ENCODE assay signal across 13 cellular contexts in the genomic region with DNA sequence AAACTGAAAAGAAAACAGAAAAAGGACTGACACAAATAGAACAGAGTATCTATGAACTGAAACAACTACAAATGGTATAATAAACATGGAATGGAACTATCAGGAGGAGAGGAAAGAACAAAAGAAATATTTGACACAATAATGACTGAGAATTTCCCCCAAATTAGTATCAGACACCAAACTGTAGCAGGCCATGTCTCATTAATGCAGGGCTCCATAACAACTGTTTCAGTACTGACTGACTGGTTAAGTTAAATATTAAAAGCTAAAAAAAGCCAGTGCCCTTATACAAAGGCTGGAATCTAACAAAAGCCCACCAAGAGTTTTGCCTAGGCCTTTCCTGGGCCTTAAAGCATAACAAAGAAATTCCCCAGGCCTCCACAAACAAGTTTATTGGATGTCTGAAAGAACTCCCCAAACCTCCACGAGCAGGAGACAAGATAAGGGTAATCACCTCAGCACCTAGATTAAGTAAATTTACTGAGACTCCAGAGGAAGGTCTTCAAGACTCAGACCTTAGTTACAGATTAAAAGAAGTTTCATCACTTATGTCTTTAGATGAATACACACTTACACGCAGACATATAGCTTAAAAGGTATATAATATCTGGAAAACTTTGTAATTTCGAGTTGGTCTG. TPM values are rescaled to one million over a fixed set of nuclear protein-coding genes. Genes with fewer than 3 reads are reported as not detected.
DNase-seq lines count a peak whose midpoint lies in the region; ATAC-seq and TF ChIP-seq lines count a peak whose summit lies in the region.
"Had no signal": no experiment of that assay in that cellular context is flagged by ENCODE, and none has a peak within 500 bp of the region (broad histone marks: within the 10 kb centered on the region; RNA-seq: fewer than 3 reads in every experiment).

No MANE protein-coding gene starts in this region.

- peak overlapping the region; percentile 61 for H3K4me2 ChIP-seq in neural progenitor cell

- peaks cover 82% of the 10 kb centered on the region for H3K79me2 ChIP-seq in neural progenitor cell (ENCODE audit: low read depth)

- peaks cover 59% of the 10 kb centered on the region for H4K20me1 ChIP-seq in neural progenitor cell (ENCODE audit: low read depth)

- ATAC-seq in GM18909 (IDR thresholded peaks at IDR 0.05; ENCODE audit: poor library complexity, unreplicated experiment), result peak; percentile 68
- ATAC-seq in HG02610 (IDR thresholded peaks at IDR 0.05; ENCODE audit: unreplicated experiment), result peak; percentile 51
- ATAC-seq in T-cell (replicated peaks in 1 of 4), result no peak
- no peak for ATAC-seq in HG02970 (IDR thresholded peaks at IDR 0.05; ENCODE audit: low FRiP score, unreplicated experiment)
- ATAC-seq: stimulated activated naive CD8-positive, alpha-beta T cell treated with anti-CD3 and anti-CD28 coated beads, Interleukin-15, amount 100 ng/mL, for 72 hours had no signal

- H3K4me1 Mint-ChIP-seq in T-cell, result peaks cover 60 to 63% (median 61%) of the 10 kb centered on the region in 3 donors
- peaks cover 15% of the 10 kb centered on the region for H3K4me1 Mint-ChIP-seq in neural progenitor cell

- no peak for TF ChIP-seq CTCF in neural progenitor cell (IDR thresholded peaks at IDR 0.05)

- POLR2A ChIA-PET in T-cell (lab: Charles Lee), result no interaction called here

- no peak overlapping the region for H3K9ac ChIP-seq in neural progenitor cell

- peak overlapping the region in 1 of 3 donors; percentile 36 for H3K4me3 Mint-ChIP-seq in T-cell
- no peak overlapping the region for H3K4me3 Mint-ChIP-seq in neural progenitor cell

- H3K4me1 ChIP-seq in neural progenitor cell, result peaks cover 31% of the 10 kb centered on the region

- no peaks in the 10 kb centered on the region for H3K9me3 ChIP-seq in neural progenitor cell (ENCODE audit: low read depth)

- DNase-seq in T-cell (no peak), neural progenitor cell (ENCODE audit: low spot score) (peak; percentile 58), amygdala (lab: John Stamatoyannopoulos, UW) (no peak), T-helper 2 cell (no peak), NCI-H128 (lab: John Stamatoyannopoulos, UW; ENCODE audit: unreplicated experiment) (no peak)
- DNase-seq: aorta; DMS79; NCI-H748 treated with DMSO at 0.1 percent for 48 hours; stimulated activated naive CD8-positive, alpha-beta T cell treated with anti-CD3 and anti-CD28 coated beads, Interleukin-15, amount 100 ng/mL, for 72 hours; T-helper 1 cell had no signal

- H3K4me3 ChIP-seq in neural progenitor cell, result no peak overlapping the region

- H3K9me3 Mint-ChIP-seq in T-cell (no peaks in the 10 kb centered on the region), neural progenitor cell (peaks cover 3% of the 10 kb centered on the region)
- H3K9me3 Mint-ChIP-seq: stimulated activated naive CD8-positive, alpha-beta T cell treated with anti-CD3 and anti-CD28 coated beads, Interleukin-15, amount 100 ng/mL, for 72 hours had no signal

- no peak overlapping the region for H2AFZ ChIP-seq in neural progenitor cell (replicated peaks)

- CTCF ChIA-PET in T-cell (lab: Charles Lee), result no interaction called here

- H3K36me3 ChIP-seq in neural progenitor cell, result peaks cover under 1% of the 10 kb centered on the region

- H3K36me3 Mint-ChIP-seq in T-cell (peaks cover 22% of the 10 kb centered on the region), neural progenitor cell (peaks cover 11% of the 10 kb centered on the region)

- peaks cover 18% of the 10 kb centered on the region for H3F3A ChIP-seq in neural progenitor cell (ENCODE audit: low read depth)

- no peaks in the 10 kb centered on the region for H3K27me3 ChIP-seq in neural progenitor cell

- no peaks in the 10 kb centered on the region for H3K27me3 Mint-ChIP-seq in T-cell
- H3K27me3 Mint-ChIP-seq in neural progenitor cell (ENCODE audit: insufficient read depth, low read depth), result peaks cover 2% of the 10 kb centered on the region
- H3K27me3 Mint-ChIP-seq: stimulated activated naive CD8-positive, alpha-beta T cell treated with anti-CD3 and anti-CD28 coated beads, Interleukin-15, amount 100 ng/mL, for 72 hours had no signal

- H3K27ac Mint-ChIP-seq in T-cell (peak overlapping the region; percentile 37 to 72), neural progenitor cell (peak overlapping the region; percentile 77)

- peak overlapping the region; percentile 85 for H3K27ac ChIP-seq in neural progenitor cell

RNA-seq across cellular contexts. Expression of gene KPNA1, which starts 45.7 kb away (rescaled TPM):
- total RNA-seq in T-cell, result 10 to 100 TPM; 55.2 to 65.0 (median 57.5) TPM
- 36.9 and 37.1 TPM in 2 replicates for total RNA-seq in neural progenitor cell (ENCODE audit: low replicate concordance)

RNA-seq across cellular contexts. Expression of gene WDR5B, which starts 53.2 kb away (rescaled TPM):
- 10 to 100 TPM in 3 of 5 donors, 1 to 10 TPM in 2; 5.8 to 11.6 (median 10.0) TPM for total RNA-seq in T-cell
- total RNA-seq in neural progenitor cell (ENCODE audit: low replicate concordance), result 7.8 and 11.8 TPM in 2 replicates

Comparison
In these comparisons a context has a peak if more than half of its experiments do, and no peak if none do; other contexts are left out.
1. ATAC-seq: peak in GM18909 (single experiment) and HG02610 (single experiment); none in T-cell (0 of 4) and HG02970 (single experiment).